Comparison of ENCODE assay signal across 1 cellular context in the genomic region with DNA sequence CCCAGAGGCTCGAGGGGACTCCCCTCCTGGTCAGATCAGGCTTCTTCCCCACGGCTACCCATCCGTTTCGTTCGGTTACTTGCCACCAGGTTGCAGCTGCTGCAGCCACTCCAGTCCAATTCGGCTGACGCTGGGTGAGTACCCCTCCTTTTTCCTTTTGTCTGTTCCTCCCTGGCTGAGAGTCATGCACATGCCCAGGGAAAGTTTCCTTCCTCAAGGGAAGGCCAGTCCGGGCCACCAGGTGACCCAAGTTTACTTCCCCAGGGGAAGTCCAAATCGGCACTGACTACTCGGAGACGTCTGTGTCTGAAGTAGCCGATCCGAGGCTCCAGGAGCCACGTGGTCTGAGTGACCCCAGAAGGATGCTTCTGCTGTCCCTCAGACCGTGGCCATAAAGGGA.
TF ChIP-seq lines count a peak whose summit lies in the region.

No MANE protein-coding gene starts in this region.

TF ChIP-seq in GM23338, 12 proteins besides CTCF, POLR2A, EP300 and RAD21 (continued from another document):
- TF ChIP-seq STAT1 (IDR thresholded peaks at IDR 0.05; ENCODE audit: unreplicated experiment): no peak
- TF ChIP-seq ZNF114 (CRISPR knock-in tag; IDR thresholded peaks at IDR 0.05): no peak
